8 cellular contexts compared by ENCODE assay signal in the genomic region with DNA sequence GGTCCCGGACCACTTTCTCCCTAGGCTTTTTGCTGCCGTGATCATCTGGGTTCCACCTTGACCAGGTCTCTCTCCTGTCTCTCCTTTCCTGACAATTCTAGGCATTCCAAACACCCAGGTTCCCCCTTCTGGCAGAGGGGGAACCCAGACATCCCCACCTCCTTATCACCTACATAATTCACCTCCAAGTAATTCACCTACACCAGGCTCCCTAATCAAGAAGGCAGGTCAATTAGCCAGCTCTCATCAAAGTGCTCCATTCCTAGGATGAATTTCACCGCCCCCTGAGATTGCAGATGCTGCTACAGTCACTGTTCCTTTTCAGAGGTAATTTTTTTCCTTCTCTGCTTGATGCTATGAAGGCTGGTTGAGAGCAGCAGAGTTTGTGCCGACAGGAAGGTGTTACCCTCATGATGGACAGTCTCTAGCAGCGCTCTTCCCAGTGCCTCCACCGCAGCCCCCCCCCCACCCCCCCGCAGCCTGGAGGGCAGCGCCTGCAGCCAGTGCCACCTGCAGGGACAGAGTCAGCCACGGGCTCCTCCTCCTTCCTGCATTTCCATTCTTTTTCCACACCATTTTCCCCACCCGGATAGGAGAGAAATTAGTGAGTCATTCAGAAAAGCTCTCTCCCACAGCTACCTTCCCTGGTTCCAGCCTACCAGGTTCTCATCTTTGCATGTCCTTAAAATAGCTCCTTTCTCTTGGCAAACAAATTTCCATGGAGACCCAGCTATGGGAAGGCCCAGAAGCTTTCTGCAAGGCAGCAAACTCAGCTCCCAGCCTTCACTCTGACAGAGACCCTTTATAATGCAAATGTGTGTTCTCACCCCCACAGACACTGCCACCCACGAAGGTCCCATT. TPM values are rescaled to one million over a fixed set of nuclear protein-coding genes. Genes with fewer than 3 reads are reported as not detected.
DNase-seq lines count a peak whose midpoint lies in the region; ATAC-seq, FAIRE-seq and TF ChIP-seq lines count a peak whose summit lies in the region.

No MANE protein-coding gene starts in this region.

- H3K23ac ChIP-seq in neuronal stem cell (ENCODE audit: low read depth, low read length, poor library complexity), result no peak overlapping the region

- no peaks in the 10 kb centered on the region for H3K27me3 ChIP-seq in dorsolateral prefrontal cortex
- no peaks in the 10 kb centered on the region for H3K27me3 ChIP-seq in neuronal stem cell (ENCODE audit: control insufficient read depth in 3 of 3, insufficient read depth in 3 of 3, low read depth in 1 of 3, low read length in 3 of 3)

- no peaks in the 10 kb centered on the region for H3K79me1 ChIP-seq in neuronal stem cell (ENCODE audit: low read depth, low read length)

- peaks cover 16 to 20% of the 10 kb centered on the region in 2 donors for H3K4me1 ChIP-seq in neuronal stem cell (ENCODE audit: control insufficient read depth in 2 of 2, insufficient read depth in 1 of 2, low read depth in 1 of 2, low read length in 2 of 2)

- FAIRE-seq in GM19239 (lab: Jason Lieb, UNC), result peak; percentile 39

- H2BK12ac ChIP-seq in neuronal stem cell (ENCODE audit: low read length), result no peak overlapping the region

- WGBS in neuronal stem cell (ENCODE audit: extremely low coverage in 2 of 2, insufficient read length in 2 of 2, insufficient replicate concordance in 1 of 2), 2 donors, result no CpG with 5 or more reads among the region's 11 CpGs

- TF ChIP-seq CTCF in dorsolateral prefrontal cortex (IDR thresholded peaks at IDR 0.05 in 54 of 56, conservative IDR thresholded peaks at IDR 0.05 in 2 of 56; ENCODE audit: low read depth in 1 of 56, partially characterized antibody in 56 of 56), result no peak

- peak overlapping the region; percentile 56 for H2AK5ac ChIP-seq in neuronal stem cell (ENCODE audit: low read depth, low read length)

- H4K8ac ChIP-seq in neuronal stem cell (ENCODE audit: low read depth, low read length), result no peak overlapping the region

- H3K4me2 ChIP-seq in neuronal stem cell (ENCODE audit: insufficient read depth, low read length, poor library complexity, severe bottlenecking), result peak overlapping the region; percentile 19

- no peak overlapping the region for H3K4me3 ChIP-seq in dorsolateral prefrontal cortex
- H3K4me3 ChIP-seq in neuronal stem cell (ENCODE audit: low read length in 2 of 2), result no peak overlapping the region

- ATAC-seq in HG02973 (IDR thresholded peaks at IDR 0.05; ENCODE audit: unreplicated experiment) (no peak), HG03378 (IDR thresholded peaks at IDR 0.05; ENCODE audit: unreplicated experiment) (no peak)

- no peak overlapping the region for H3K14ac ChIP-seq in neuronal stem cell (ENCODE audit: low read length)

- DNase-seq in GM19239 (ENCODE audit: insufficient read length, low spot score) (no peak), NCI-H774 (lab: John Stamatoyannopoulos, UW) (peak; percentile 1), dorsolateral prefrontal cortex (peak in 4 of 10 donors; percentile 28 to 61 (median 31)), neuronal stem cell (ENCODE audit: low spot score) (peak; percentile 36)
- DNase-seq in stimulated activated CD4-positive, alpha-beta T cell treated with anti-CD3 and anti-CD28 coated beads, Interleukin-1b, Interleukin-23, amount 100 ng/mL, for 48 hours, result no peak
- no peak for DNase-seq in activated CD8-positive, alpha-beta memory T cell treated with anti-CD3 and anti-CD28 coated beads, Interleukin-2, amount 50 U/mL, for 48 hours

- no peak overlapping the region for H4K91ac ChIP-seq in neuronal stem cell (ENCODE audit: low read depth, low read length, poor library complexity)

- peak overlapping the region; percentile 47 for H2AFZ ChIP-seq in neuronal stem cell (ENCODE audit: low read length)

- H3K36me3 ChIP-seq in neuronal stem cell (replicated peaks in 1 of 2; ENCODE audit: control insufficient read depth in 2 of 2, insufficient read depth in 2 of 2, low read length in 2 of 2), result no peaks in the 10 kb centered on the region

- intact Hi-C loops in dorsolateral prefrontal cortex (cut with DNase I), result loop anchor here in 1 of 2 donors (5.0 kb wide), 1 partner anchor 162 kb away; no protein-coding TSS in a partner anchor

- no peak overlapping the region for H3K18ac ChIP-seq in neuronal stem cell (ENCODE audit: low read length)

- H3K4ac ChIP-seq in neuronal stem cell (ENCODE audit: low read length), result no peak overlapping the region

- H3K27ac ChIP-seq in dorsolateral prefrontal cortex, result peak overlapping the region in 49 of 59 donors; percentile 4 to 82 (median 58)
- no peak overlapping the region for H3K27ac ChIP-seq in neuronal stem cell (replicated peaks; ENCODE audit: low read length)

- H2BK5ac ChIP-seq in neuronal stem cell (ENCODE audit: low read length), result no peak overlapping the region

- peak overlapping the region; percentile 51 for H2BK15ac ChIP-seq in neuronal stem cell (ENCODE audit: low read length)

- H3K9me3 ChIP-seq in neuronal stem cell (replicated peaks in 1 of 2; ENCODE audit: control insufficient read depth in 2 of 2, insufficient read depth in 1 of 2, low read depth in 1 of 2, low read length in 2 of 2), result peaks cover 0 to 3% of the 10 kb centered on the region in 2 donors

- no peak overlapping the region for H2BK120ac ChIP-seq in neuronal stem cell (ENCODE audit: low read depth, low read length)

- no peak overlapping the region for H3K9ac ChIP-seq in neuronal stem cell (ENCODE audit: low read depth, low read length, poor library complexity)

RNA-seq across cellular contexts. Expression of a gene that starts 42.1 kb away (rescaled TPM):
- 10 to 100 TPM; 32.3 to 74.5 (median 53.4) TPM for total RNA-seq in dorsolateral prefrontal cortex
- 11.9 TPM for polyA plus RNA-seq in neuronal stem cell (2013, experiment 1 of 2)
- polyA plus RNA-seq in neuronal stem cell (2013, experiment 2 of 2), result 11.6 TPM

Comparison
In these comparisons a context has a peak if more than half of its experiments do, and no peak if none do; other contexts are left out.
1. DNase-seq: peak in NCI-H774 (single experiment) and neuronal stem cell (single experiment); none in GM19239 (single experiment), stimulated activated CD4-positive, alpha-beta T cell treated with anti-CD3 and anti-CD28 coated beads, Interleukin-1b, Interleukin-23, amount 100 ng/mL, for 48 hours (single experiment) and activated CD8-positive, alpha-beta memory T cell treated with anti-CD3 and anti-CD28 coated beads, Interleukin-2, amount 50 U/mL, for 48 hours (single experiment).